ENCODE assay signal across 13 cellular contexts in the genomic region with DNA sequence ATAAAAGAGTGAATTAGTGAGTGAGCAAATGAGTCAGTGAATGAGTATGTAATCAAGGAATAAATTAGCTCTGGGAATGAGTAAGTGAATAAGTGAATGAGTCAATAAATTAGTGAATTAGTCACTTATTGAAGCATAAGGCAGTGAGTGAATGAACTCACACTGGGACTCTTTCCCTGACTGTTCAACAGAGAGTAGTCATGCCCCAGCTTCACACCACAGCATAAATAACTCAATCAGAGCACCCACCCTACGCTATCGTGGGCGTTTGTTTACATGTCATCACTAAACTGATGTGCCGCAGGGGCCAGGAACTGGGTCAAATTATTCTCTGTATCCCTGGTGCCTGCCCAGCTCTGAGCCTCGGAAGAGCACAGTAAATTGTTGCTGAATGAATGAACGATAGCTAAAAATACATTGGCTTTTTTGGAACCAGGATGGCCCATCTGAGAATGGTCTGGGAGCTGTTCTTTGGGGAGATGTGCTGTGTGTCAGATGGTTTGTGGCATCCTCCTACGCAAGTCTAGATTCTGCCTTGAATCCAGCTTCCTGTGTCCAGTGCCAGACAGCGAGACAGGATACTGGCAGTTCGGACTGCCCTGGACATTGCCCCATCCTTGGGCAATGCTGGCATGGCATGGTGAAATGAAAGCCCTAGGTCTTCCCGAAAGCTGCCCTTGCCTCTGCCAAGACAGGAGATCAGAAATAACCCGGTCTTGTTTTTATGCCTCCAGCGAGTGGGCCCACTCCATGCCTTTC.
DNase-seq lines count a peak whose midpoint lies in the region; ATAC-seq, FAIRE-seq and TF ChIP-seq lines count a peak whose summit lies in the region.
"Had no signal": no experiment of that assay in that cellular context is flagged by ENCODE, and none has a peak within 500 bp of the region (broad histone marks: within the 10 kb centered on the region; RNA-seq: fewer than 3 reads in every experiment).

No MANE protein-coding gene starts in this region.

- ATAC-seq in foreskin keratinocyte (peak; percentile 95), HG03097 (IDR thresholded peaks at IDR 0.05; ENCODE audit: low FRiP score, unreplicated experiment) (no peak), GM21390 (IDR thresholded peaks at IDR 0.05; ENCODE audit: unreplicated experiment) (no peak), GM19351 (IDR thresholded peaks at IDR 0.05; ENCODE audit: unreplicated experiment) (no peak)
- ATAC-seq: body of pancreas, natural killer cell had no signal

- no peak overlapping the region for H3K4me3 Mint-ChIP-seq in astrocyte (ENCODE audit: unreplicated experiment)
- H3K4me3 Mint-ChIP-seq: natural killer cell had no signal

- peak overlapping the region; percentile 34 for H3K4me2 ChIP-seq in astrocyte (ENCODE audit: low read length)

- peak; percentile 58 for FAIRE-seq in astrocyte (lab: Jason Lieb, UNC)
- FAIRE-seq: TTC549 had no signal

- H3K27me3 ChIP-seq in A673 (replicated peaks; ENCODE audit: insufficient read depth, low read depth, low read length, poor library complexity) (no peaks in the 10 kb centered on the region), astrocyte (ENCODE audit: insufficient read depth, low read length) (no peaks in the 10 kb centered on the region), foreskin keratinocyte (no peaks in the 10 kb centered on the region)
- H3K27me3 ChIP-seq: body of pancreas had no signal

- peak overlapping the region; percentile 20 for H3K9ac ChIP-seq in astrocyte (ENCODE audit: low read length)

- in situ Hi-C loops in G401 (cut with HindIII; ENCODE audit: low sequenced_read_pairs): no loop called here

- no peak overlapping the region for H3K4me3 ChIP-seq in A673 (ENCODE audit: low read depth, low read length, poor library complexity, severe bottlenecking)
- no peak overlapping the region for H3K4me3 ChIP-seq in astrocyte (ENCODE audit: insufficient read depth, low read depth, low read length)
- H3K4me3 ChIP-seq: body of pancreas had no signal

- POLR2A ChIA-PET in A673 (lab: Charles Lee; ENCODE audit: low non-redundant PET): no interaction called here

- peaks cover 60% of the 10 kb centered on the region for H4K20me1 ChIP-seq in astrocyte (ENCODE audit: insufficient read depth, low read length)

- intact Hi-C loops in A673 (cut with micrococcal nuclease; ENCODE audit: unreplicated experiment): no loop called here

- H3K4me1 ChIP-seq in A673 (ENCODE audit: insufficient read depth, low read length, poor library complexity, severe bottlenecking): no peaks in the 10 kb centered on the region
- peaks cover 23% of the 10 kb centered on the region for H3K4me1 ChIP-seq in astrocyte (ENCODE audit: insufficient read depth, low read length)
- peaks cover 6% of the 10 kb centered on the region for H3K4me1 ChIP-seq in foreskin keratinocyte
- H3K4me1 ChIP-seq: body of pancreas had no signal

- CTCF ChIA-PET in A673 (lab: Charles Lee): no interaction called here

- BruUV-seq in A673 (replicated peaks; lab: Mats Ljungman, UMichigan): no TSS peak

- H3K36me3 Mint-ChIP-seq in astrocyte (ENCODE audit: low read depth, unreplicated experiment): peaks cover 4% of the 10 kb centered on the region
- H3K36me3 Mint-ChIP-seq: natural killer cell had no signal

- H3K79me2 ChIP-seq in astrocyte (ENCODE audit: insufficient read depth, low read length): peaks cover 22% of the 10 kb centered on the region

- H3K9me3 Mint-ChIP-seq in astrocyte (ENCODE audit: unreplicated experiment): peaks cover 11% of the 10 kb centered on the region

- H3K36me3 ChIP-seq in A673 (ENCODE audit: insufficient read depth, low read length, poor library complexity, severe bottlenecking) (no peaks in the 10 kb centered on the region), astrocyte (ENCODE audit: insufficient read depth, low read length) (peaks cover 13% of the 10 kb centered on the region)

- H3K9me3 ChIP-seq in A673 (ENCODE audit: low read depth, low read length, poor library complexity, severe bottlenecking): no peaks in the 10 kb centered on the region
- no peaks in the 10 kb centered on the region for H3K9me3 ChIP-seq in astrocyte (ENCODE audit: insufficient read depth, low read depth, low read length)
- H3K9me3 ChIP-seq: body of pancreas had no signal

- H3K27ac Mint-ChIP-seq in astrocyte (ENCODE audit: unreplicated experiment): peak overlapping the region; percentile 41
- H3K27ac Mint-ChIP-seq: natural killer cell had no signal

- H2AFZ ChIP-seq in astrocyte (ENCODE audit: low read depth, low read length): no peak overlapping the region

- DNase-seq in A673 (ENCODE audit: low spot score): peak; percentile 26
- DNase-seq in G401 (ENCODE audit: low spot score): peak; percentile 62
- DNase-seq in astrocyte (ENCODE audit: low read depth): peak; percentile 90
- peak; percentile 53 to 69 for DNase-seq in foreskin keratinocyte
- DNase-seq in NCI-H526 treated with DMSO at 0.1 percent for 48 hours (lab: John Stamatoyannopoulos, UW): no peak
- DNase-seq: body of pancreas, natural killer cell, NCI-H2171, Right ventricle myocardium superior had no signal

- peaks cover 22% of the 10 kb centered on the region for H3K4me1 Mint-ChIP-seq in astrocyte (ENCODE audit: low read depth, unreplicated experiment)
- H3K4me1 Mint-ChIP-seq: natural killer cell had no signal

- H3K27ac ChIP-seq in A673 (ENCODE audit: low read depth, low read length, poor library complexity, severe bottlenecking) (no peak overlapping the region), astrocyte (ENCODE audit: low read depth, low read length) (peak overlapping the region; percentile 57), foreskin keratinocyte (no peak overlapping the region)
- H3K27ac ChIP-seq: body of pancreas had no signal

- TF ChIP-seq CTCF in A673 (conservative IDR thresholded peaks at IDR 0.05; ENCODE audit: low read depth, low read length): no peak
- TF ChIP-seq CTCF in astrocyte (IDR thresholded peaks at IDR 0.05; ENCODE audit: insufficient read depth, low read depth, low read length): no peak
- TF ChIP-seq CTCF in foreskin keratinocyte (conservative IDR thresholded peaks at IDR 0.05): no peak

- H3K27me3 Mint-ChIP-seq in astrocyte (ENCODE audit: low read depth, unreplicated experiment): no peaks in the 10 kb centered on the region
